8 cellular contexts compared by ENCODE assay signal in genomic region chr19:44587863-44588752, GRCh38. TPM values are rescaled to one million over a fixed set of nuclear protein-coding genes. Genes with fewer than 3 reads are reported as not detected.
A peak's percentile ranks its signal among the peaks of the same experiment; 100 is the strongest.
DNase-seq lines count a peak whose midpoint lies in the region; ATAC-seq and TF ChIP-seq lines count a peak whose summit lies in the region.

No MANE protein-coding gene starts in this region.

- DNase-seq in AML-193 (lab: John Stamatoyannopoulos, UW) = peak; percentile 6 to 44
- DNase-seq in IMR-90 = peak; percentile 96
- peak; percentile 31 to 49 for DNase-seq in activated T-cell treated with anti-CD3 and anti-CD28 coated beads, Interleukin-2, amount 50 U/mL, for 48 hours
- DNase-seq in right lobe of liver = no peak
- DNase-seq in GM10266 (ENCODE audit: extremely low spot score) = no peak
- no peak for DNase-seq in T-helper 17 cell

- peak overlapping the region; percentile 89 for H3K56ac ChIP-seq in IMR-90 (ENCODE audit: extremely low read depth, insufficient read depth, low read length)

- peak overlapping the region; percentile 100 for H4K91ac ChIP-seq in IMR-90 (ENCODE audit: insufficient read depth, low read depth, low read length)

- H3K4ac ChIP-seq in IMR-90 (ENCODE audit: low read depth, low read length) = peak overlapping the region; percentile 100

- peak overlapping the region; percentile 82 for H3K4me2 ChIP-seq in IMR-90 (ENCODE audit: low read depth, low read length)

- no TSS peak for BruUV-seq in IMR-90 (replicated peaks; lab: Mats Ljungman, UMichigan)

- POLR2A ChIA-PET in IMR-90 (lab: Charles Lee; ENCODE audit: unreplicated experiment) = no interaction called here

- no peak overlapping the region for H3K4me3 Mint-ChIP-seq in T-helper 17 cell

- TF ChIP-seq CTCF in IMR-90 (conservative IDR thresholded peaks at IDR 0.05; ENCODE audit: low read depth, low read length) (peak; percentile 71), right lobe of liver (IDR thresholded peaks at IDR 0.05) (peak; percentile 10 to 44 (median 23)), GM10266 (IDR thresholded peaks at IDR 0.05; ENCODE audit: control insufficient read depth, insufficient read depth, low read depth, missing control alignments) (no peak)

- peak overlapping the region; percentile 87 for H2AFZ ChIP-seq in IMR-90 (replicated peaks; ENCODE audit: low read length, poor library complexity)

- H2BK120ac ChIP-seq in IMR-90 (ENCODE audit: low read depth, low read length) = peak overlapping the region; percentile 100

- peak overlapping the region; percentile 99 for H3K27ac ChIP-seq in IMR-90 (ENCODE audit: insufficient read depth, low read length)
- H3K27ac ChIP-seq in right lobe of liver = no peak overlapping the region

- peak overlapping the region; percentile 78 for H3K9ac ChIP-seq in IMR-90 (ENCODE audit: low read depth, low read length)

- ATAC-seq in IMR-90 (ENCODE audit: low read depth) = peak; percentile 84
- ATAC-seq in right lobe of liver = peak; percentile 40 to 73 (median 55)
- ATAC-seq in HG02571 (IDR thresholded peaks at IDR 0.05; ENCODE audit: unreplicated experiment) = no peak
- ATAC-seq in T-helper 17 cell = no peak
- no peak for ATAC-seq in GM21526 (IDR thresholded peaks at IDR 0.05; ENCODE audit: low FRiP score, unreplicated experiment)

- H3K9me1 ChIP-seq in IMR-90 (ENCODE audit: insufficient read depth, low read length) = peaks cover 15% of the 10 kb centered on the region

- TF ChIP-seq RAD21 in IMR-90 (IDR thresholded peaks at IDR 0.05; ENCODE audit: low read length) = peak; percentile 75

- H3K27me3 ChIP-seq in IMR-90 (ENCODE audit: control insufficient read depth, insufficient read depth, low read length) (no peaks in the 10 kb centered on the region), right lobe of liver (no peaks in the 10 kb centered on the region)

- H3K27ac Mint-ChIP-seq in T-helper 17 cell = no peak overlapping the region

- no peaks in the 10 kb centered on the region for H4K20me1 ChIP-seq in IMR-90 (ENCODE audit: insufficient read depth, low read length)

- H2BK15ac ChIP-seq in IMR-90 (ENCODE audit: low read depth, low read length) = peak overlapping the region; percentile 99; the same call in 2 of the 3 replicates

- peak overlapping the region; percentile 97 for H2BK5ac ChIP-seq in IMR-90 (ENCODE audit: low read depth, low read length, poor library complexity, severe bottlenecking)

- intact Hi-C loops in IMR-90 (cut with micrococcal nuclease) = loop anchor here (1.0 to 5.0 kb wide), 5 partner anchors 38 to 256 kb away; no protein-coding TSS in a partner anchor
- intact Hi-C loops in right lobe of liver (cut with DNase I) = loop anchor here in 1 of 2 donors (10.0 kb wide), 1 partner anchor 67 kb away; no protein-coding TSS in a partner anchor

- peak overlapping the region; percentile 99 for H3K14ac ChIP-seq in IMR-90 (replicated peaks; ENCODE audit: low read depth, low read length)

- TF ChIP-seq POLR2A in IMR-90 (IDR thresholded peaks at IDR 0.05; ENCODE audit: low read depth, low read length) (no peak; the same call in 1 of the 2 replicates), right lobe of liver (IDR thresholded peaks at IDR 0.05) (no peak)

- H3K9me3 ChIP-seq in IMR-90 (ENCODE audit: control insufficient read depth, insufficient read depth, low read length) (peaks cover 2% of the 10 kb centered on the region; the same call in 1 of the 2 replicates), right lobe of liver (no peaks in the 10 kb centered on the region), T-helper 17 cell (ENCODE audit: control insufficient read depth, low read length, poor library complexity, severe bottlenecking) (no peaks in the 10 kb centered on the region)

- H2AK9ac ChIP-seq in IMR-90 (replicated peaks; ENCODE audit: low read depth, low read length, poor library complexity) = peak overlapping the region; percentile 95

- no peaks in the 10 kb centered on the region; a peak in 1 of 4 replicates for H3K79me1 ChIP-seq in IMR-90 (ENCODE audit: low read depth in 1 of 2, low read length in 2 of 2)

- peak overlapping the region; percentile 98 for H3K23ac ChIP-seq in IMR-90 (ENCODE audit: low read depth, low read length)

- peaks cover 4% of the 10 kb centered on the region for H3K27me3 Mint-ChIP-seq in T-helper 17 cell

- no peaks in the 10 kb centered on the region for H3K4me1 Mint-ChIP-seq in T-helper 17 cell

- WGBS in IMR-90 (ENCODE audit: extremely low coverage in 2 of 2, insufficient read length in 1 of 2), 2 experiments = no CpG with 5 or more reads among the region's 2 CpGs
- 65% methylated on average over 2 of the region's 2 CpGs for WGBS in right lobe of liver (ENCODE audit: insufficient coverage, low coverage, low lambda C conversion rate, missing lambda C conversion rate)

- H3K4me1 ChIP-seq in IMR-90 (ENCODE audit: control insufficient read depth, insufficient read depth, low read length) (peaks cover 16% of the 10 kb centered on the region), right lobe of liver (no peaks in the 10 kb centered on the region)

- peak overlapping the region; percentile 100 for H3K18ac ChIP-seq in IMR-90 (ENCODE audit: low read depth, low read length)

- H2AK5ac ChIP-seq in IMR-90 (ENCODE audit: low read depth, low read length) = peak overlapping the region; percentile 97

- H2BK20ac ChIP-seq in IMR-90 (ENCODE audit: low read depth, low read length) = peak overlapping the region; percentile 100

- dilution Hi-C loops in IMR-90 (cut with HindIII; ENCODE audit: low sequenced_read_pairs, unreplicated experiment) = no loop called here

- H3K4me3 ChIP-seq in IMR-90 (ENCODE audit: insufficient read depth, low read depth, low read length) (no peak overlapping the region), right lobe of liver (no peak overlapping the region)

- in situ Hi-C loops in IMR-90 (cut with MboI; ENCODE audit: low sequenced_read_pairs) = no loop called here

- peak overlapping the region; percentile 100 for H4K5ac ChIP-seq in IMR-90 (ENCODE audit: low read depth, low read length)

- peak overlapping the region; percentile 91 to 92 for H4K8ac ChIP-seq in IMR-90 (ENCODE audit: low read depth in 2 of 2, low read length in 2 of 2)

- H3K36me3 Mint-ChIP-seq in T-helper 17 cell (ENCODE audit: low read depth) = no peaks in the 10 kb centered on the region

- CTCF ChIA-PET in IMR-90 (lab: Yijun Ruan, JAX) = interaction anchor here (0.7 to 1.8 kb wide), 6 partner anchors 17 to 183 kb away, joined by 3 to 7 read pairs (median 6); no protein-coding TSS in a partner anchor

- H3K36me3 ChIP-seq in IMR-90 (ENCODE audit: control insufficient read depth, insufficient read depth, low read length) = no peaks in the 10 kb centered on the region
- no peaks in the 10 kb centered on the region for H3K36me3 ChIP-seq in right lobe of liver

TF ChIP-seq in IMR-90, 13 proteins besides CTCF, POLR2A, EP300 and RAD21 (continues in another document):
- TF ChIP-seq CHD1 (IDR thresholded peaks at IDR 0.05; ENCODE audit: low read depth, low read length) = no peak
- no peak for TF ChIP-seq RFX5 (IDR thresholded peaks at IDR 0.05; ENCODE audit: low read depth, low read length)
- TF ChIP-seq RCOR1 (IDR thresholded peaks at IDR 0.05; ENCODE audit: insufficient replicate concordance, low read length) = peak; percentile 21
- TF ChIP-seq MAZ (IDR thresholded peaks at IDR 0.05; ENCODE audit: borderline replicate concordance, low read depth, low read length) = no peak
- no peak for TF ChIP-seq MXI1 (IDR thresholded peaks at IDR 0.05; ENCODE audit: borderline replicate concordance, low read depth, low read length)
- TF ChIP-seq ELK1 (IDR thresholded peaks at IDR 0.05; ENCODE audit: borderline replicate concordance, low read depth, low read length) = no peak
- TF ChIP-seq USF2 (IDR thresholded peaks at IDR 0.05; ENCODE audit: low read depth, low read length) = no peak
- TF ChIP-seq SMC3 (IDR thresholded peaks at IDR 0.05; ENCODE audit: low read depth, low read length) = peak; percentile 39
- TF ChIP-seq CEBPB (IDR thresholded peaks at IDR 0.05; ENCODE audit: low read depth, low read length) = peak; percentile 99
- no peak for TF ChIP-seq NFE2L2 (IDR thresholded peaks at IDR 0.05; ENCODE audit: low read depth, low read length)
- TF ChIP-seq FOS (IDR thresholded peaks at IDR 0.05; ENCODE audit: low read depth, low read length) = peak; percentile 84

RNA-seq across cellular contexts. Expression of gene IGSF23, which starts 25.3 kb away (rescaled TPM):
- under 0.01 TPM in 1 of 2 replicates, not detected in the other for total RNA-seq in IMR-90 (2012; rRNA removed)
- polyA plus RNA-seq in IMR-90 (2012; rRNA removed) = 0.26 and 0.27 TPM in 2 replicates
- polyA plus RNA-seq in IMR-90 (2012; cell fraction: cytosol; rRNA removed) = 0.15 and 0.22 TPM in 2 replicates
- 0.14 TPM in 1 of 2 replicates, not detected in the other for polyA plus RNA-seq in IMR-90 (2012; cell fraction: nucleus; rRNA removed; ENCODE audit: low replicate concordance)
- 10 to 100 TPM in 3 of 6 experiments, 1 to 10 TPM in 3; 4.4 to 15.2 (median 9.0) TPM for total RNA-seq in right lobe of liver
- total RNA-seq in T-helper 17 cell = not detected

RNA-seq across cellular contexts. Expression of gene PVR, which starts 55.6 kb away (rescaled TPM):
- total RNA-seq in IMR-90 (2012; rRNA removed) (93.0 and 106 TPM in 2 replicates), right lobe of liver (10 to 100 TPM; 26.6 to 66.6 (median 55.5) TPM), T-helper 17 cell (under 1 TPM; 0.70 to 0.94 TPM)
- 117 and 122 TPM in 2 replicates for polyA plus RNA-seq in IMR-90 (2012; rRNA removed)
- polyA plus RNA-seq in IMR-90 (2012; cell fraction: cytosol; rRNA removed) = 62.8 and 141 TPM in 2 replicates
- 130 and 154 TPM in 2 replicates for polyA plus RNA-seq in IMR-90 (2012; cell fraction: nucleus; rRNA removed; ENCODE audit: low replicate concordance)

RNA-seq across cellular contexts. Expression of gene CEACAM20, which starts 58.6 kb away (rescaled TPM):
- total RNA-seq in IMR-90 (2012; rRNA removed) (not detected in 2 replicates), right lobe of liver (under 1 TPM in 3 of 6 experiments, not detected in 3; 0.14 to 0.31 (median 0.16) TPM), T-helper 17 cell (not detected)
- not detected in 2 replicates for polyA plus RNA-seq in IMR-90 (2012; rRNA removed)
- not detected in 2 replicates for polyA plus RNA-seq in IMR-90 (2012; cell fraction: cytosol; rRNA removed)
- 0.05 TPM in 1 of 2 replicates, not detected in the other for polyA plus RNA-seq in IMR-90 (2012; cell fraction: nucleus; rRNA removed; ENCODE audit: low replicate concordance)

Comparison
In these comparisons a context has a peak if more than half of its experiments do, and no peak if none do; other contexts are left out.
1. DNase-seq: peak in AML-193 (2 of 2), IMR-90 (single experiment) and activated T-cell treated with anti-CD3 and anti-CD28 coated beads, Interleukin-2, amount 50 U/mL, for 48 hours (2 of 2); none in right lobe of liver (0 of 3), GM10266 (single experiment) and T-helper 17 cell (0 of 3).
2. ATAC-seq: peak in IMR-90 (single experiment) and right lobe of liver (4 of 4); none in HG02571 (single experiment), T-helper 17 cell (single experiment) and GM21526 (single experiment).
3. RNA of gene PVR, which starts 55.6 kb away (total RNA-seq): 93.0 to 106 TPM in IMR-90 and 26.6 to 66.6 TPM in right lobe of liver; 0.70 to 0.94 TPM in T-helper 17 cell; every median in the first group is over 10 times any median in the second.